ENCODE assay signal across 1 cellular context in genomic region chr16:85514601-85515318, GRCh38.
TF ChIP-seq lines count a peak whose summit lies in the region.

No MANE protein-coding gene starts in this region.

TF ChIP-seq in HepG2, 621 proteins besides CTCF, POLR2A, EP300 and RAD21 (continued from another document and continues in another):
- peak; percentile 95 for TF ChIP-seq HINFP (CRISPR knock-in tag; IDR thresholded peaks at IDR 0.05; ENCODE audit: low read depth)
- peak; percentile 98 for TF ChIP-seq FOSL2 (CRISPR knock-in tag; IDR thresholded peaks at IDR 0.05)
- TF ChIP-seq SP1 (IDR thresholded peaks at IDR 0.05): no peak
- TF ChIP-seq SP1 (CRISPR knock-in tag; IDR thresholded peaks at IDR 0.05): no peak
- TF ChIP-seq KAT8 (CRISPR knock-in tag; IDR thresholded peaks at IDR 0.05): peak; percentile 89
- peak; percentile 40; the same call in 1 of the 2 replicates for TF ChIP-seq HHEX (CRISPR knock-in tag; IDR thresholded peaks at IDR 0.05)
- no peak for TF ChIP-seq NFYB (CRISPR knock-in tag; IDR thresholded peaks at IDR 0.05)
- TF ChIP-seq U2AF1 (optimal IDR thresholded peaks at IDR 0.05; ENCODE audit: low read depth, low read length): peak; percentile 67
- TF ChIP-seq ZBTB33 (CRISPR knock-in tag; IDR thresholded peaks at IDR 0.05): peak; percentile 83
- peak; percentile 90 for TF ChIP-seq CBFB (CRISPR knock-in tag; IDR thresholded peaks at IDR 0.05)
- peak; percentile 85; the same call in 1 of the 2 replicates for TF ChIP-seq ZMAT3 (CRISPR knock-in tag; conservative IDR thresholded peaks at IDR 0.05)
- peak; percentile 58; the same call in 1 of the 2 replicates for TF ChIP-seq PAWR (CRISPR knock-in tag; IDR thresholded peaks at IDR 0.05; ENCODE audit: borderline replicate concordance)
- no peak for TF ChIP-seq ZNF83 (CRISPR knock-in tag; IDR thresholded peaks at IDR 0.05; ENCODE audit: borderline replicate concordance)
- no peak for TF ChIP-seq PRDM10 (CRISPR knock-in tag; IDR thresholded peaks at IDR 0.05; ENCODE audit: low read depth)
- 0 out of 2 replicates have a peak, but pooled peaks have one; percentile 40 for TF ChIP-seq TSC22D2 (CRISPR knock-in tag; IDR thresholded peaks at IDR 0.05; ENCODE audit: borderline replicate concordance)
- TF ChIP-seq ZNF121 (CRISPR knock-in tag; IDR thresholded peaks at IDR 0.05): peak; percentile 88
- peak; percentile 98 for TF ChIP-seq JUND (CRISPR knock-in tag; IDR thresholded peaks at IDR 0.05)
- peak; percentile 82 for TF ChIP-seq SIX1 (CRISPR knock-in tag; IDR thresholded peaks at IDR 0.05; ENCODE audit: borderline replicate concordance)
- TF ChIP-seq MTA1 (CRISPR knock-in tag; IDR thresholded peaks at IDR 0.05; ENCODE audit: borderline replicate concordance): peak; percentile 99
- TF ChIP-seq ZFP36 (IDR thresholded peaks at IDR 0.05; ENCODE audit: borderline replicate concordance, low read depth, low read length, partially characterized antibody): peak; percentile 38
- TF ChIP-seq ZBTB39 (CRISPR knock-in tag; IDR thresholded peaks at IDR 0.05): peak; percentile 97
- TF ChIP-seq RNF2 (conservative IDR thresholded peaks at IDR 0.05; ENCODE audit: low read depth): peak; percentile 90
- TF ChIP-seq ZNF33B (CRISPR knock-in tag; IDR thresholded peaks at IDR 0.05): peak; percentile 92; the same call in 1 of the 2 replicates
- no peak for TF ChIP-seq ZFYVE20 (CRISPR knock-in tag; IDR thresholded peaks at IDR 0.05; ENCODE audit: borderline replicate concordance, low read depth)
- peak; percentile 49; the same call in 1 of the 2 replicates for TF ChIP-seq ZNF563 (CRISPR knock-in tag; IDR thresholded peaks at IDR 0.05)
- peak; percentile 81 for TF ChIP-seq ZBTB14 (CRISPR knock-in tag; IDR thresholded peaks at IDR 0.05)
- 0 out of 2 replicates have a peak, but pooled peaks have one; percentile 19 for TF ChIP-seq ADNP (CRISPR knock-in tag; IDR thresholded peaks at IDR 0.05)
- no peak for TF ChIP-seq GLMP (CRISPR knock-in tag; IDR thresholded peaks at IDR 0.05; ENCODE audit: borderline replicate concordance)
- peak; percentile 99 for TF ChIP-seq ZBTB7B (CRISPR knock-in tag; IDR thresholded peaks at IDR 0.05)
- peak; percentile 97 for TF ChIP-seq MEIS1 (CRISPR knock-in tag; IDR thresholded peaks at IDR 0.05; ENCODE audit: borderline replicate concordance)
- TF ChIP-seq NCOR1 (IDR thresholded peaks at IDR 0.05; ENCODE audit: borderline replicate concordance, low read length): peak; percentile 97
- TF ChIP-seq MTA3 (CRISPR knock-in tag; IDR thresholded peaks at IDR 0.05): no peak
- no peak for TF ChIP-seq MLLT10 (CRISPR knock-in tag; IDR thresholded peaks at IDR 0.05)
- peak; percentile 95 for TF ChIP-seq ZNF318 (CRISPR knock-in tag; IDR thresholded peaks at IDR 0.05)
- peak; percentile 84; the same call in 1 of the 2 replicates for TF ChIP-seq CSRNP1 (CRISPR knock-in tag; IDR thresholded peaks at IDR 0.05)
- peak; percentile 97 for TF ChIP-seq ZSCAN9 (CRISPR knock-in tag; IDR thresholded peaks at IDR 0.05; ENCODE audit: borderline replicate concordance)
- TF ChIP-seq TAF1 (CRISPR knock-in tag; IDR thresholded peaks at IDR 0.05): peak; percentile 52; the same call in 1 of the 2 replicates
- peak; percentile 67; the same call in 1 of the 2 replicates for TF ChIP-seq MTF2 (CRISPR knock-in tag; IDR thresholded peaks at IDR 0.05; ENCODE audit: borderline replicate concordance)
- peak; percentile 97 for TF ChIP-seq PITX1 (CRISPR knock-in tag; IDR thresholded peaks at IDR 0.05)
- TF ChIP-seq EZH2 (conservative IDR thresholded peaks at IDR 0.05; ENCODE audit: low read depth, low read length): no peak
